In the genomic region with DNA sequence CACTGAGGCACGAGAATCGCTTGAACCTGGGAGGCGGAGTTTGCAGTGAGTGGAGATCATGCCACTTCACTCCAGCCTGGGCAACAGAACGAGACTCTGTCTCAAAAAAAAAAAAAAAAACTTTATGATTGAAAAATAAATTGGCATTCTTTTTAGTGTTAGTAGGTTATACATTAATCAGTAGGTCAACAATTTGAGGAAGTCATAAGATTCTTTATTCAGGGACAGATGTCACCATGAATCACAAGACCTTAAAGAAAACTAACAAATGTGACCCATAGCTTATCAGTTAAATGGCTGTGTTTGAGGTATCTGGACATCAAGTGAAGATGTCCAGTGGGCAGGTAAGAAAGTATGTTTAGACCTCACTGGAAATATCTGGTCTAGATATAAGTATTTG, we compare ENCODE assay signal across 20 cellular contexts.
"Had no signal": no experiment of that assay in that cellular context is flagged by ENCODE, and none has a peak within 500 bp of the region (broad histone marks: within the 10 kb centered on the region; RNA-seq: fewer than 3 reads in every experiment).

No MANE protein-coding gene starts in this region.

- H3K9me3 ChIP-seq: esophagus muscularis mucosa, gastrocnemius medialis, psoas muscle had no signal

- DNase-seq: cerebellar nuclear complex; effector memory CD8-positive, alpha-beta T cell; gastrocnemius medialis; glutamatergic neuron; left cardiac atrium; left ventricle myocardium superior; mesenchymal stem cell; midbrain; naive B cell; occipital lobe; psoas muscle; stimulated activated naive CD4-positive, alpha-beta T cell treated with Interleukin-2 at 50 U/mL for 16 hours had no signal

- H2AFZ ChIP-seq: parathyroid adenoma had no signal

- H3K4me3 ChIP-seq: esophagus muscularis mucosa, gastrocnemius medialis, lung, psoas muscle had no signal

- H3K4me1 ChIP-seq: esophagus muscularis mucosa, gastrocnemius medialis, parathyroid adenoma, psoas muscle had no signal

- H3K79me2 ChIP-seq: parathyroid adenoma had no signal

- H3K27ac ChIP-seq: epithelial cell of prostate, esophagus muscularis mucosa, gastrocnemius medialis, parathyroid adenoma, psoas muscle had no signal

- H3K36me3 ChIP-seq: esophagus muscularis mucosa, gastrocnemius medialis had no signal

- H3K27me3 ChIP-seq: esophagus muscularis mucosa, gastrocnemius medialis had no signal

- FAIRE-seq: colon, keratinocyte, urothelium cell line had no signal

- ATAC-seq: effector memory CD8-positive, alpha-beta T cell; gastrocnemius medialis; left cardiac atrium; left ventricle myocardium superior; psoas muscle; sciatic nerve had no signal
